8 cellular contexts compared by ENCODE assay signal in genomic region chr13:21176195-21176981, GRCh38. TPM values are rescaled to one million over a fixed set of nuclear protein-coding genes. Genes with fewer than 3 reads are reported as not detected.
A peak's percentile ranks its signal among the peaks of the same experiment; 100 is the strongest.
DNase-seq lines count a peak whose midpoint lies in the region; FAIRE-seq and TF ChIP-seq lines count a peak whose summit lies in the region.

Gene MRPL57, plus strand, starts transcription at chr13:21176658. Its CDS starts 259 bp downstream, at chr13:21176917.
Gene SKA3, minus strand, starts transcription at chr13:21176552. Its CDS starts 75 bp downstream, at chr13:21176477.

- peak; percentile 82 for DNase-seq in H54 (ENCODE audit: insufficient read length, low spot score)
- DNase-seq in SHP77 (lab: John Stamatoyannopoulos, UW): peak; percentile 89 to 96
- DNase-seq in activated effector memory CD4-positive, alpha-beta T cell treated with anti-CD3 and anti-CD28 coated beads, Interleukin-2, amount 50 U/mL, for 16 hours: peak; percentile 98
- peak; percentile 90 for DNase-seq in fibroblast of the conjunctiva (ENCODE audit: low read depth)
- peak; percentile 94 for DNase-seq in stomach

- H3K4me1 ChIP-seq in ES-I3 (ENCODE audit: insufficient read depth, low read length) (no peaks in the 10 kb centered on the region; the same call in 1 of the 2 replicates), Loucy (ENCODE audit: insufficient read depth, low read length, poor library complexity, severe bottlenecking) (peaks cover 40% of the 10 kb centered on the region), stomach (peaks cover 13 to 34% (median 21%) of the 10 kb centered on the region in 4 donors)

- H3F3A ChIP-seq in Loucy (ENCODE audit: low read depth) (peaks cover 4% of the 10 kb centered on the region; the same call in 1 of the 2 replicates), neural cell (ENCODE audit: insufficient read depth, low read length, poor library complexity, severe bottlenecking) (no peaks in the 10 kb centered on the region)

- peak within 1 kb of the TSS; percentile 93 for H2AFZ ChIP-seq in Loucy (ENCODE audit: low read length)
- peak within 1 kb of the TSS; percentile 66 for H2AFZ ChIP-seq in neural cell (ENCODE audit: low read depth, low read length)

- H3K9me2 ChIP-seq in Loucy (replicated peaks; ENCODE audit: low read depth, low read length) (no peaks in the 10 kb centered on the region), neural cell (ENCODE audit: insufficient read depth, low read length) (no peaks in the 10 kb centered on the region)

- peak; percentile 55 for TF ChIP-seq RAD21 in neural cell (conservative IDR thresholded peaks at IDR 0.05)

- peak; percentile 68 for TF ChIP-seq EP300 in neural cell (conservative IDR thresholded peaks at IDR 0.05; ENCODE audit: poor library complexity, severe bottlenecking)
- TF ChIP-seq EP300 in stomach (IDR thresholded peaks at IDR 0.05): no peak

- intact Hi-C loops in stomach (cut with DNase I; ENCODE audit: low total_unique reads): no loop called here

- TF ChIP-seq CTCF in Loucy (conservative IDR thresholded peaks at IDR 0.05; ENCODE audit: low read length): no peak
- TF ChIP-seq CTCF in neural cell (IDR thresholded peaks at IDR 0.05; ENCODE audit: poor library complexity, severe bottlenecking): peak; percentile 54
- peak in 4 of 7 experiments; percentile 6 to 37 (median 30) for TF ChIP-seq CTCF in stomach (IDR thresholded peaks at IDR 0.05)

- H3K27ac ChIP-seq in neural cell (ENCODE audit: low read length): peak within 1 kb of the TSS; percentile 91
- H3K27ac ChIP-seq in stomach: peak within 1 kb of the TSS; percentile 90 to 100 (median 98)

- peaks cover 73% of the 10 kb centered on the region for H3K79me2 ChIP-seq in Loucy (ENCODE audit: insufficient read depth, low read length)
- peaks cover 12% of the 10 kb centered on the region for H3K79me2 ChIP-seq in neural cell (replicated peaks; ENCODE audit: insufficient read depth, low read length)

- H3K27me3 ChIP-seq in Loucy (ENCODE audit: insufficient read depth, low read length, poor library complexity, severe bottlenecking) (no peaks in the 10 kb centered on the region), neural cell (ENCODE audit: insufficient read depth, low read depth, low read length) (no peaks in the 10 kb centered on the region), stomach (no peaks in the 10 kb centered on the region)

- peak within 1 kb of the TSS; percentile 89 for H3K4me3 ChIP-seq in Loucy (ENCODE audit: low read length, poor library complexity, severe bottlenecking)
- H3K4me3 ChIP-seq in neural cell (ENCODE audit: low read length): peak within 1 kb of the TSS; percentile 80
- H3K4me3 ChIP-seq in stomach: peak within 1 kb of the TSS; percentile 65 to 98 (median 92)

- H3K36me3 ChIP-seq in ES-I3 (ENCODE audit: insufficient read depth, low read length) (peaks cover 12% of the 10 kb centered on the region), Loucy (ENCODE audit: insufficient read depth, low read length) (peaks cover 5% of the 10 kb centered on the region; the same call in 1 of the 2 replicates), neural cell (ENCODE audit: insufficient read depth, low read length) (no peaks in the 10 kb centered on the region), stomach (peaks cover 0 to 9% (median 0%) of the 10 kb centered on the region in 4 donors)

- FAIRE-seq in H54 (lab: Jason Lieb, UNC): no peak

- WGBS in stomach, 5 donors: 0 to 5% (median 0%) methylated on average over 67 to 95 of the region's 95 CpGs

- H3K9me3 ChIP-seq in ES-I3 (ENCODE audit: control insufficient read depth, insufficient read depth, low read length): no peaks in the 10 kb centered on the region
- H3K9me3 ChIP-seq in Loucy (ENCODE audit: insufficient read depth, low read depth, low read length): no peaks in the 10 kb centered on the region
- H3K9me3 ChIP-seq in neural cell (ENCODE audit: low read length): no peaks in the 10 kb centered on the region
- no peaks in the 10 kb centered on the region for H3K9me3 ChIP-seq in stomach

- peak within 1 kb of the TSS; percentile 87 for H3K4me2 ChIP-seq in Loucy (ENCODE audit: low read depth, low read length, poor library complexity, severe bottlenecking)
- peak within 1 kb of the TSS; percentile 93 for H3K4me2 ChIP-seq in neural cell (ENCODE audit: low read length)

- H3K9ac ChIP-seq in ES-I3 (ENCODE audit: low read depth, low read length): peak within 1 kb of the TSS; percentile 79
- H3K9ac ChIP-seq in Loucy (ENCODE audit: low read depth, low read length, poor library complexity, severe bottlenecking): peak within 1 kb of the TSS; percentile 94
- peak within 1 kb of the TSS; percentile 89 for H3K9ac ChIP-seq in neural cell (ENCODE audit: low read length)

- H4K20me1 ChIP-seq in Loucy (ENCODE audit: insufficient read depth, low read length, poor library complexity, severe bottlenecking): peaks cover 22% of the 10 kb centered on the region
- H4K20me1 ChIP-seq in neural cell (ENCODE audit: insufficient read depth): no peaks in the 10 kb centered on the region

- TF ChIP-seq POLR2A in H54 (IDR thresholded peaks at IDR 0.05; ENCODE audit: low read depth, low read length): peak; percentile 87
- TF ChIP-seq POLR2A in stomach (IDR thresholded peaks at IDR 0.05): peak in 2 of 4 donors; percentile 63 to 83

TF ChIP-seq in neural cell, 6 proteins besides CTCF, POLR2A, EP300 and RAD21:
- no peak for TF ChIP-seq EZH2 (IDR thresholded peaks at IDR 0.05; ENCODE audit: borderline replicate concordance, insufficient read depth, low read length, poor library complexity, severe bottlenecking)
- TF ChIP-seq POLR2AphosphoS5 (IDR thresholded peaks at IDR 0.05): peak; percentile 96
- peak; percentile 97 for TF ChIP-seq REST (IDR thresholded peaks at IDR 0.05; ENCODE audit: borderline replicate concordance)
- peak; percentile 62 for TF ChIP-seq SMC3 (conservative IDR thresholded peaks at IDR 0.05; ENCODE audit: poor library complexity)
- TF ChIP-seq TAF1 (IDR thresholded peaks at IDR 0.05; ENCODE audit: low read depth): peak; percentile 96
- peak; percentile 99 for TF ChIP-seq MXI1 (conservative IDR thresholded peaks at IDR 0.05; ENCODE audit: poor library complexity, severe bottlenecking)
TF ChIP-seq in neural cell: peak in this region for 5.

RNA-seq across cellular contexts. Expression of gene MRPL57, which starts in this region (rescaled TPM):
- polyA plus RNA-seq in neural cell (32.6 and 38.7 TPM in 2 replicates), stomach (10 to 100 TPM; 29.1 to 34.5 (median 30.9) TPM)
- polyA minus RNA-seq in neural cell: 14.6 and 16.4 TPM in 2 replicates
- total RNA-seq in stomach: 10 to 100 TPM; 13.8 to 83.0 (median 19.8) TPM

RNA-seq across cellular contexts. Expression of gene SKA3, which starts in this region (rescaled TPM):
- polyA plus RNA-seq in neural cell: 1.1 and 1.3 TPM in 2 replicates
- polyA minus RNA-seq in neural cell: 6.4 and 8.5 TPM in 2 replicates
- 1 to 10 TPM in 4 of 5 donors, not detected in 1; 1.4 to 3.0 (median 2.5) TPM for total RNA-seq in stomach
- 1 to 10 TPM in 2 of 3 donors, under 1 TPM in 1; 0.76 to 3.1 (median 2.7) TPM for polyA plus RNA-seq in stomach

Comparison
In these comparisons a context has a peak if more than half of its experiments do, and no peak if none do; other contexts are left out.
1. Peak in every context shown above with its lines: DNase-seq, H3K4me3 ChIP-seq and H3K27ac ChIP-seq.